Comparison of ENCODE assay signal across 1 cellular context in genomic region chr17:64262125-64262421, GRCh38.
TF ChIP-seq lines count a peak whose summit lies in the region.

No MANE protein-coding gene starts in this region.

TF ChIP-seq in HEK293, 187 proteins besides CTCF, POLR2A, EP300 and RAD21 (continued from another document):
- TF ChIP-seq, protein P1, sequence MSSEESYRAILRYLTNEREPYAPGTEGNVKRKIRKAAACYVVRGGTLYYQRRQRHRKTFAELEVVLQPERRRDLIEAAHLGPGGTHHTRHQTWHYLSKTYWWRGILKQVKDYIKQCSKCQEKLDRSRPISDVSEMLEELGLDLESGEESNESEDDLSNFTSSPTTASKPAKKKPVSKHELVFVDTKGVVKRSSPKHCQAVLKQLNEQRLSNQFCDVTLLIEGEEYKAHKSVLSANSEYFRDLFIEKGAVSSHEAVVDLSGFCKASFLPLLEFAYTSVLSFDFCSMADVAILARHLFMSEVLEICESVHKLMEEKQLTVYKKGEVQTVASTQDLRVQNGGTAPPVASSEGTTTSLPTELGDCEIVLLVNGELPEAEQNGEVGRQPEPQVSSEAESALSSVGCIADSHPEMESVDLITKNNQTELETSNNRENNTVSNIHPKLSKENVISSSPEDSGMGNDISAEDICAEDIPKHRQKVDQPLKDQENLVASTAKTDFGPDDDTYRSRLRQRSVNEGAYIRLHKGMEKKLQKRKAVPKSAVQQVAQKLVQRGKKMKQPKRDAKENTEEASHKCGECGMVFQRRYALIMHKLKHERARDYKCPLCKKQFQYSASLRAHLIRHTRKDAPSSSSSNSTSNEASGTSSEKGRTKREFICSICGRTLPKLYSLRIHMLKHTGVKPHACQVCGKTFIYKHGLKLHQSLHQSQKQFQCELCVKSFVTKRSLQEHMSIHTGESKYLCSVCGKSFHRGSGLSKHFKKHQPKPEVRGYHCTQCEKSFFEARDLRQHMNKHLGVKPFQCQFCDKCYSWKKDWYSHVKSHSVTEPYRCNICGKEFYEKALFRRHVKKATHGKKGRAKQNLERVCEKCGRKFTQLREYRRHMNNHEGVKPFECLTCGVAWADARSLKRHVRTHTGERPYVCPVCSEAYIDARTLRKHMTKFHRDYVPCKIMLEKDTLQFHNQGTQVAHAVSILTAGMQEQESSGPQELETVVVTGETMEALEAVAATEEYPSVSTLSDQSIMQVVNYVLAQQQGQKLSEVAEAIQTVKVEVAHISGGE (tag by site-specific recombination; conservative IDR thresholded peaks at IDR 0.05; ENCODE audit: low read depth) = no peak
- TF ChIP-seq ZBTB20 (tag by site-specific recombination; IDR thresholded peaks at IDR 0.05) (no peak), EGR2 (tag by site-specific recombination; IDR thresholded peaks at IDR 0.05; ENCODE audit: low read depth) (no peak)
